ENCODE assay signal across 18 cellular contexts in genomic region chr10:71358292-71358691, GRCh38. TPM values are rescaled to one million over a fixed set of nuclear protein-coding genes. Genes with fewer than 3 reads are reported as not detected.
"Had no signal": no experiment of that assay in that cellular context is flagged by ENCODE, and none has a peak within 500 bp of the region (broad histone marks: within the 10 kb centered on the region; RNA-seq: fewer than 3 reads in every experiment).

No MANE protein-coding gene starts in this region.

- H3K4me1 Mint-ChIP-seq: activated naive CD8-positive, alpha-beta T cell treated with anti-CD3 and anti-CD28 coated beads, Interleukin-2, amount 50 U/mL, for 24 hours had no signal

- H3K36me3 ChIP-seq: breast epithelium had no signal

- H3K27ac Mint-ChIP-seq: activated naive CD4-positive, alpha-beta T cell treated with anti-CD3 and anti-CD28 coated beads for 36 hours; activated naive CD8-positive, alpha-beta T cell treated with anti-CD3 and anti-CD28 coated beads, Interleukin-2, amount 50 U/mL, for 24 hours; activated T-helper 2 cell treated with anti-CD3 and anti-CD28 coated beads, Interferon-gamma antibody, Interleukin-2, Interleukin-4, amounts not matched to agents 10 μg/mL and 5 μg/mL and 100 μg/mL, durations not matched to agents 14 hours and 24 hours and 36 hours had no signal

- H3K9me3 ChIP-seq: ascending aorta, breast epithelium, heart left ventricle, lower lobe of right lung, mucosa of descending colon, tibial nerve, vagina had no signal

- H3K9me3 Mint-ChIP-seq: activated naive CD4-positive, alpha-beta T cell treated with anti-CD3 and anti-CD28 coated beads for 36 hours; activated naive CD8-positive, alpha-beta T cell treated with anti-CD3 and anti-CD28 coated beads, Interleukin-2, amount 50 U/mL, for 24 hours; activated T-helper 2 cell treated with anti-CD3 and anti-CD28 coated beads, Interferon-gamma antibody, Interleukin-2, Interleukin-4, amounts not matched to agents 10 μg/mL and 5 μg/mL and 100 μg/mL, durations not matched to agents 14 hours and 24 hours and 36 hours; naive thymus-derived CD8-positive, alpha-beta T cell; T-helper 2 cell treated with Interferon-gamma antibody and Interleukin-4, amounts not matched to agents 5 μg/mL and 100 μg/mL, for 36 hours had no signal

- DNase-seq: activated CD4-positive, alpha-beta T cell treated with anti-CD3 and anti-CD28 coated beads, Interleukin-2, amount 50 U/mL, for 1 hour; activated naive CD4-positive, alpha-beta T cell treated with anti-CD3 and anti-CD28 coated beads for 36 hours; activated naive CD8-positive, alpha-beta T cell treated with anti-CD3 and anti-CD28 coated beads, Interleukin-2, amount 50 U/mL, for 24 hours; foreskin melanocyte; left cardiac atrium; mucosa of descending colon; naive thymus-derived CD8-positive, alpha-beta T cell had no signal

- H3K4me1 ChIP-seq: ascending aorta, breast epithelium, tibial nerve, vagina had no signal

- H3K4me3 Mint-ChIP-seq: activated naive CD4-positive, alpha-beta T cell treated with anti-CD3 and anti-CD28 coated beads for 36 hours; activated naive CD8-positive, alpha-beta T cell treated with anti-CD3 and anti-CD28 coated beads, Interleukin-2, amount 50 U/mL, for 24 hours; naive thymus-derived CD8-positive, alpha-beta T cell; T-helper 2 cell treated with Interferon-gamma antibody and Interleukin-4, amounts not matched to agents 5 μg/mL and 100 μg/mL, for 36 hours had no signal

- ATAC-seq: activated CD4-positive, CD25-positive, alpha-beta regulatory T cell treated with anti-CD3 and anti-CD28 coated beads, Interleukin-2, amount 50 U/mL, for 24 hours; activated naive CD8-positive, alpha-beta T cell treated with anti-CD3 and anti-CD28 coated beads, Interleukin-2, amount 50 U/mL, for 24 hours; lower lobe of right lung; mucosa of descending colon; naive thymus-derived CD8-positive, alpha-beta T cell had no signal

- H3K27ac ChIP-seq: epithelial cell of prostate, vagina had no signal

- H3K4me3 ChIP-seq: ascending aorta, breast epithelium, heart left ventricle, lower lobe of right lung, mucosa of descending colon, tibial nerve, vagina had no signal

- H3K27me3 Mint-ChIP-seq: activated naive CD8-positive, alpha-beta T cell treated with anti-CD3 and anti-CD28 coated beads, Interleukin-2, amount 50 U/mL, for 24 hours; naive thymus-derived CD8-positive, alpha-beta T cell had no signal

- H3K27me3 ChIP-seq: ascending aorta, breast epithelium, heart left ventricle, tibial nerve, vagina had no signal

RNA-seq across cellular contexts. Expression of gene CDH23, which starts 38.4 kb away (rescaled TPM):
- total RNA-seq: renal cortical epithelial cell had no signal
